ENCODE assay signal across 19 cellular contexts in genomic region chr20:24669701-24670100, GRCh38.
"Had no signal": no experiment of that assay in that cellular context is flagged by ENCODE, and none has a peak within 500 bp of the region (broad histone marks: within the 10 kb centered on the region; RNA-seq: fewer than 3 reads in every experiment).

No MANE protein-coding gene starts in this region.

- ATAC-seq: activated T-helper 17 cell treated with anti-CD3 and anti-CD28 coated beads, Interleukin-2, amount 50 U/mL, for 72 hours; body of pancreas had no signal

- H3K4me1 ChIP-seq: body of pancreas had no signal

- H3K4me3 ChIP-seq: ascending aorta, body of pancreas had no signal

- H3K36me3 ChIP-seq: ascending aorta had no signal

- H3K9me3 Mint-ChIP-seq: activated CD4-positive, alpha-beta memory T cell treated with anti-CD3 and anti-CD28 coated beads, Interleukin-2, amount 10 ng/mL, durations not matched to agents 7 days and 5 days; activated CD4-positive, alpha-beta T cell treated with anti-CD3 and anti-CD28 coated beads, Interleukin-2, amount 10 ng/mL, durations not matched to agents 7 days and 5 days; activated T-helper 17 cell treated with anti-CD3 and anti-CD28 coated beads, Interleukin-2, amount 50 U/mL, for 72 hours; T-helper 1 cell treated with Interleukin-12 subunit alpha and Interleukin-12 subunit beta and Interleukin-4 antibody, amounts not matched to agents 30 μg/mL and 1 μg/mL, for 36 hours had no signal

- H3K9me3 ChIP-seq: ascending aorta, body of pancreas had no signal

- H3K27ac Mint-ChIP-seq: activated CD4-positive, alpha-beta memory T cell treated with anti-CD3 and anti-CD28 coated beads, Interleukin-2, amount 10 ng/mL, durations not matched to agents 7 days and 5 days; activated CD4-positive, alpha-beta T cell treated with anti-CD3 and anti-CD28 coated beads, Interleukin-2, amount 10 ng/mL, durations not matched to agents 7 days and 5 days; activated T-helper 17 cell treated with anti-CD3 and anti-CD28 coated beads, Interleukin-2, amount 50 U/mL, for 72 hours; T-helper 1 cell treated with Interleukin-12 subunit alpha and Interleukin-12 subunit beta and Interleukin-4 antibody, amounts not matched to agents 30 μg/mL and 1 μg/mL, for 36 hours had no signal

- H3K27ac ChIP-seq: ascending aorta, body of pancreas had no signal

- H3K27me3 ChIP-seq: ascending aorta, body of pancreas had no signal

- DNase-seq: activated CD4-positive, alpha-beta memory T cell treated with anti-CD3 and anti-CD28 coated beads, Interleukin-2, amount 10 ng/mL, durations not matched to agents 7 days and 5 days; activated CD4-positive, alpha-beta T cell treated with anti-CD3 and anti-CD28 coated beads, Interleukin-2, amount 10 ng/mL, durations not matched to agents 7 days and 5 days; activated CD4-positive, CD25-positive, alpha-beta regulatory T cell; activated naive CD4-positive, alpha-beta T cell treated with anti-CD3 and anti-CD28 coated beads, Interleukin-2, amount 50 U/mL, for 16 hours; activated T-cell treated with anti-CD3 and anti-CD28 coated beads for 4 hours; activated T-cell treated with anti-CD3 and anti-CD28 coated beads, Interleukin-2, amount 50 U/mL, for 48 hours; body of pancreas; cerebellar nuclear complex; MM.1S; NCI-H1105; NCI-H1436; NCI-H187; NCI-H2081; NCI-H524; SHP77 treated with DMSO at 0.1 percent for 48 hours; T1000 had no signal
